Comparison of ENCODE assay signal across 8 cellular contexts in the genomic region with DNA sequence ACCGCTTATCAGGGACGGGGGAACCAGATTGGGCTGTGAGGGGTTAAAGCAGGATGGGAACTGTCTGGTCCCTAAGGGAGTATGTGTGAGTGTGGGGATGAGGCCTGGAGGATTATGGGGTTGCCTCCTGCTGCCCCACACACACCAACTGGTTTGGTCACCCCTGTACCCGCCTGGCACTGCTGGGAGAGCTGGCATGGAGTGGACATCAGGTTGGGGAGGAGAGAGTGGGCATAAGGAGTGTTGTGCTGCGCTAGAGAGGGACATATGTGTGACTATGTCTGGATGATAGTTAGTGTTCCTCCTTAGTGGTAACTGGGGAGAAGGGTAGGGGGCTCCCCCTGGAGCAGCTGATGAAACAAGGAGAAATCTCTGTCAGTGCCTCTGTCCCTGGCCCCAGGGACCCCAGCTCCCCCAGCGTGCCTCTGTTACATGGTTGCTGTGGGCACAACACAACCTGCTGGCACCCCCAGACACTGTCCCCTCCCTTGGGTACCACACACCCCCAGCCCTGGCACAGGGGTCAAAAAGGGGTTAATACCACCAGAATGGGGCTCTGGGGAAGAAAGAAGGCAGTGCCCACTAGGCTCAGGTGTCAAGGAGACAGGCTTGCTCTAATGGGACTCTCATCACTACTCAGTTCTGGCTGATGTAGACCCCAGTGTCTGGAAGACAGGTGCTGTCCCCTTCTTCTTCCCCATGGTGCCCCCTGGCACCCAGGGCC. TPM values are rescaled to one million over a fixed set of nuclear protein-coding genes. Genes with fewer than 3 reads are reported as not detected.
DNase-seq lines count a peak whose midpoint lies in the region; ATAC-seq and TF ChIP-seq lines count a peak whose summit lies in the region.

No MANE protein-coding gene starts in this region.

- H3K9me2 ChIP-seq in HCT116 (ENCODE audit: insufficient read depth): no peaks in the 10 kb centered on the region

- H3K27me3 ChIP-seq in HCT116 (ENCODE audit: insufficient read depth, low read length) (no peaks in the 10 kb centered on the region), right atrium auricular region (no peaks in the 10 kb centered on the region)

- H3K9me3 ChIP-seq in HCT116 (ENCODE audit: control insufficient read depth in 1 of 2, insufficient read depth in 1 of 2, low read depth in 1 of 2, low read length in 2 of 2): no peaks in the 10 kb centered on the region
- no peaks in the 10 kb centered on the region for H3K9me3 ChIP-seq in right atrium auricular region

- H3K36me3 Mint-ChIP-seq in activated CD8-positive, alpha-beta T cell treated with anti-CD3 and anti-CD28 coated beads, Interleukin-2, amount 10 ng/mL, durations not matched to agents 7 days and 5 days (ENCODE audit: low read depth): peaks cover 7% of the 10 kb centered on the region

- TSS peak; percentile 37 for BruUV-seq in HCT116 (replicated peaks; lab: Mats Ljungman, UMichigan)

- H3K4me1 Mint-ChIP-seq in activated CD8-positive, alpha-beta T cell treated with anti-CD3 and anti-CD28 coated beads, Interleukin-2, amount 10 ng/mL, durations not matched to agents 7 days and 5 days (ENCODE audit: low read depth): peaks cover 63% of the 10 kb centered on the region

- ATAC-seq in HCT116 (no peak), HG03460 (IDR thresholded peaks at IDR 0.05; ENCODE audit: unreplicated experiment) (no peak)
- no peak for ATAC-seq in activated CD8-positive, alpha-beta T cell treated with anti-CD3 and anti-CD28 coated beads, Interleukin-2, amount 10 ng/mL, durations not matched to agents 7 days and 5 days

- H3K27ac ChIP-seq in HCT116 (ENCODE audit: low read depth, low read length) (peak overlapping the region; percentile 97), right atrium auricular region (peak overlapping the region; percentile 98 to 99), skin epidermis (peak overlapping the region in 20 of 21 experiments; percentile 87 to 99 (median 96))

- POLR2A ChIA-PET in HCT116 (lab: Charles Lee): interaction anchor here (1.0 to 1.5 kb wide), 2 partner anchors 13 to 32 kb away, joined by 3 to 6 read pairs; no protein-coding TSS in a partner anchor
- POLR2A ChIA-PET in activated CD8-positive, alpha-beta T cell treated with anti-CD3 and anti-CD28 coated beads, Interleukin-2, amount 10 ng/mL, durations not matched to agents 7 days and 5 days (lab: Charles Lee): interaction anchor here (2.1 kb wide), 1 partner anchor 29 kb away, joined by 8 read pairs; a partner anchor contains a TSS

- no peaks in the 10 kb centered on the region for H3K27me3 Mint-ChIP-seq in activated CD8-positive, alpha-beta T cell treated with anti-CD3 and anti-CD28 coated beads, Interleukin-2, amount 10 ng/mL, durations not matched to agents 7 days and 5 days (ENCODE audit: low read depth)

- CTCF ChIA-PET in HCT116 (lab: Charles Lee): interaction anchor here (1.2 to 2.3 kb wide), 2 partner anchors 12 to 47 kb away, joined by 3 to 7 read pairs; a partner anchor contains a TSS
- CTCF ChIA-PET in activated CD8-positive, alpha-beta T cell treated with anti-CD3 and anti-CD28 coated beads, Interleukin-2, amount 10 ng/mL, durations not matched to agents 7 days and 5 days (lab: Charles Lee): interaction anchor here (1.4 kb wide), 1 partner anchor 13 kb away, joined by 9 read pairs; no protein-coding TSS in a partner anchor

- H3K36me3 ChIP-seq in HCT116 (ENCODE audit: control insufficient read depth in 1 of 2, insufficient read depth in 2 of 2, low read length in 2 of 2): peaks cover 0 to 2% of the 10 kb centered on the region in 2 experiments; a peak in 2 of 4 replicates
- no peaks in the 10 kb centered on the region for H3K36me3 ChIP-seq in right atrium auricular region

- intact Hi-C loops in HCT116 (cut with micrococcal nuclease): loop anchor here (5.0 kb wide), 1 partner anchor 48 kb away; a partner anchor contains a TSS

- H3K4me2 ChIP-seq in HCT116 (ENCODE audit: low read length): peak overlapping the region; percentile 80

- no peak overlapping the region for H2AFZ ChIP-seq in HCT116 (ENCODE audit: low read depth, low read length, poor library complexity, severe bottlenecking)

- H3K9me3 Mint-ChIP-seq in activated CD8-positive, alpha-beta T cell treated with anti-CD3 and anti-CD28 coated beads, Interleukin-2, amount 10 ng/mL, durations not matched to agents 7 days and 5 days (ENCODE audit: insufficient read depth): no peaks in the 10 kb centered on the region

- TF ChIP-seq POLR2A in HCT116 (IDR thresholded peaks at IDR 0.05; ENCODE audit: borderline replicate concordance, extremely low read depth, insufficient read depth, insufficient read length): no peak

- H4K20me1 ChIP-seq in HCT116 (ENCODE audit: insufficient read depth): no peaks in the 10 kb centered on the region

- H3K4me3 Mint-ChIP-seq in activated CD8-positive, alpha-beta T cell treated with anti-CD3 and anti-CD28 coated beads, Interleukin-2, amount 10 ng/mL, durations not matched to agents 7 days and 5 days: peak overlapping the region; percentile 93

- RAD21 ChIA-PET in HCT116 (lab: Charles Lee; ENCODE audit: low non-redundant PET in 1 of 2, low total read pairs in 2 of 2, uncharacterized antibody in 2 of 2, unreplicated experiment in 2 of 2): no interaction called here

- H3K4me1 ChIP-seq in HCT116 (ENCODE audit: control insufficient read depth in 1 of 2, insufficient read depth in 2 of 2, low read length in 2 of 2) (peaks cover 11 to 66% of the 10 kb centered on the region in 2 experiments), right atrium auricular region (peaks cover 0 to 68% of the 10 kb centered on the region in 2 donors)

- TF ChIP-seq RAD21 in HCT116 (IDR thresholded peaks at IDR 0.05; ENCODE audit: low read depth): no peak

- H3K27ac Mint-ChIP-seq in activated CD8-positive, alpha-beta T cell treated with anti-CD3 and anti-CD28 coated beads, Interleukin-2, amount 10 ng/mL, durations not matched to agents 7 days and 5 days: peak overlapping the region; percentile 85

- peak overlapping the region; percentile 93 for H3K9ac ChIP-seq in HCT116 (ENCODE audit: low read length)

- H3K79me2 ChIP-seq in HCT116 (ENCODE audit: insufficient read depth, low read length): peaks cover 65% of the 10 kb centered on the region

- TF ChIP-seq CTCF in HCT116 (IDR thresholded peaks at IDR 0.05 in 2 of 3, conservative IDR thresholded peaks at IDR 0.05 in 1 of 3; ENCODE audit: borderline replicate concordance in 1 of 3, insufficient read depth in 1 of 3, low read depth in 2 of 3, low read length in 2 of 3): no peak
- TF ChIP-seq CTCF in right atrium auricular region (IDR thresholded peaks at IDR 0.05): no peak

- no peak for DNase-seq in HCT116 (ENCODE audit: low read depth, low spot score)
- DNase-seq in activated CD8-positive, alpha-beta T cell treated with anti-CD3 and anti-CD28 coated beads, Interleukin-2, amount 10 ng/mL, durations not matched to agents 7 days and 5 days: no peak
- DNase-seq in right atrium auricular region (ENCODE audit: low spot score): no peak
- DNase-seq in NCI-H2196 (lab: John Stamatoyannopoulos, UW; ENCODE audit: unreplicated experiment): no peak
- no peak for DNase-seq in NCI-H1105 treated with DMSO at 0.1 percent for 48 hours (lab: John Stamatoyannopoulos, UW)
- no peak for DNase-seq in COLO829 (ENCODE audit: low spot score)

- peak overlapping the region; percentile 97 to 98 for H3K4me3 ChIP-seq in HCT116 (replicated peaks in 1 of 2; ENCODE audit: low read depth in 1 of 2, low read length in 2 of 2)
- peak overlapping the region; percentile 87 to 92 for H3K4me3 ChIP-seq in right atrium auricular region
- H3K4me3 ChIP-seq in skin epidermis: peak overlapping the region; percentile 70 to 93 (median 83)

TF ChIP-seq in HCT116, 20 proteins besides CTCF, POLR2A, EP300 and RAD21 (continues in another document):
- TF ChIP-seq POLR2AphosphoS5 (IDR thresholded peaks at IDR 0.05; ENCODE audit: low read depth, low read length) (no peak), EZH2phosphoT487 (IDR thresholded peaks at IDR 0.05; ENCODE audit: borderline replicate concordance) (no peak), FOSL1 (IDR thresholded peaks at IDR 0.05; ENCODE audit: low read depth) (no peak), SP1 (IDR thresholded peaks at IDR 0.05; ENCODE audit: low read depth) (no peak), CEBPB (IDR thresholded peaks at IDR 0.05; ENCODE audit: low read depth) (no peak), YY1 (IDR thresholded peaks at IDR 0.05; ENCODE audit: extremely low read depth, insufficient replicate concordance, low read depth, low read length) (no peak)

RNA-seq across cellular contexts. Expression of a gene that starts 1.9 kb away (rescaled TPM):
- 57.0 TPM for total RNA-seq in HCT116 (2021; ENCODE audit: unreplicated experiment)
- polyA plus RNA-seq in HCT116 (2012): 42.3 and 47.5 TPM in 2 replicates
- total RNA-seq in activated CD8-positive, alpha-beta T cell treated with anti-CD3 and anti-CD28 coated beads, Interleukin-2, amount 10 ng/mL, durations not matched to agents 7 days and 5 days: 10 to 100 TPM; 35.5 to 42.5 TPM
- 10 to 100 TPM; 30.3 to 53.4 TPM for total RNA-seq in right atrium auricular region

RNA-seq across cellular contexts. Expression of a gene that starts 11.1 kb away (rescaled TPM):
- 0.42 TPM for total RNA-seq in HCT116 (2021; ENCODE audit: unreplicated experiment)
- 0.31 TPM in 1 of 2 replicates, not detected in the other for polyA plus RNA-seq in HCT116 (2012)
- 1 to 10 TPM in 1 of 2 experiments, under 1 TPM in 1; 0.91 to 1.1 TPM for total RNA-seq in activated CD8-positive, alpha-beta T cell treated with anti-CD3 and anti-CD28 coated beads, Interleukin-2, amount 10 ng/mL, durations not matched to agents 7 days and 5 days
- total RNA-seq in right atrium auricular region: not detected

RNA-seq across cellular contexts. Expression of a gene that starts 21.4 kb away (rescaled TPM):
- total RNA-seq in HCT116 (2021; ENCODE audit: unreplicated experiment) (58.4 TPM), right atrium auricular region (10 to 100 TPM; 19.5 to 24.8 TPM)
- 49.9 and 53.7 TPM in 2 replicates for polyA plus RNA-seq in HCT116 (2012)
- total RNA-seq in activated CD8-positive, alpha-beta T cell treated with anti-CD3 and anti-CD28 coated beads, Interleukin-2, amount 10 ng/mL, durations not matched to agents 7 days and 5 days: 10 to 100 TPM; 39.8 to 45.2 TPM

RNA-seq across cellular contexts. Expression of a gene that starts 29.1 kb away (rescaled TPM):
- total RNA-seq in HCT116 (2021; ENCODE audit: unreplicated experiment) (2.0 TPM), right atrium auricular region (not detected)
- 2.4 and 2.9 TPM in 2 replicates for polyA plus RNA-seq in HCT116 (2012)
- under 1 TPM; 0.24 to 0.37 TPM for total RNA-seq in activated CD8-positive, alpha-beta T cell treated with anti-CD3 and anti-CD28 coated beads, Interleukin-2, amount 10 ng/mL, durations not matched to agents 7 days and 5 days

RNA-seq across cellular contexts. Expression of a gene that starts 29.1 kb away (rescaled TPM):
- total RNA-seq in HCT116 (2021; ENCODE audit: unreplicated experiment) (0.32 TPM), right atrium auricular region (not detected)
- polyA plus RNA-seq in HCT116 (2012): 0.08 and 0.14 TPM in 2 replicates
- not detected for total RNA-seq in activated CD8-positive, alpha-beta T cell treated with anti-CD3 and anti-CD28 coated beads, Interleukin-2, amount 10 ng/mL, durations not matched to agents 7 days and 5 days
